In the genomic region with DNA sequence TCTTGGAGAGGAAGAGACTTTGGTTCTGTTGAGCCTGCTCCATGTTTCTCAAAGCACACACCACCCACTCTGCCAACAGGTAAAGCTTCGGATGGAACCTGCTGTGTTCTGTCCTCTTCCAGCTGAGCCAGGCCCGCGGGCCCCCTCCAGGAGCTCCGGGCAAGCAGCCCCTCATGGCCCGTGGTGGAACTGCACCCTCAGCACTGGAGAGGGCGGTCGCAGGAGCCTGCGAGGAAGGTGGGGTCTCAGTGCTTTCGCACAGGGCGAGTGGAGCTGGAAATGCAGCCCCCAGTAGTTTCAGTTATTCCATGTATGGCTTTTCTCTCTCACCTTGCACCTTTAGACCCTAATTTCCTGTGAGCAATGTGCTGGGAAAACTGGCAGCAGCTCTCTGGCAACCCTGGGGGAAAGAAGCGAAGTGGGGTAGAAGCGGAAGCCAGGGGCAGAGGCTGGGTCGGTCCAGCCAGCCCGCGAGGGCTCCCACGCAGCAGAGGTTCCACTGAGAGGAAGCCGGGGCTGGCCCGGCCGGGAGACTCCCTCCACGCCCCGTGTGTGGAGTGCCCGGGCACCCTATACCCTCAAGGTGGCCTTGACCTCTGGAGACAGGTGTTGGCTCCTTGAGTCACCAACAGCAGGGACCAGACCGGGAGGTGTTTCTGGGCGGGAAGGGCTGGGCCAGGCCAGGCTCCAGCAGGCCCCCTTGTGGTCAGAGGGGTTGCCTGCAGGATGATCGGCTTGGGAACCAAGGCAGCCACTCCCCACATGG, we compare ENCODE assay signal across 8 cellular contexts.
DNase-seq lines count a peak whose midpoint lies in the region; ATAC-seq, FAIRE-seq and TF ChIP-seq lines count a peak whose summit lies in the region.

No MANE protein-coding gene starts in this region.

- H3K27ac ChIP-seq in CD4-positive, CD25-positive, alpha-beta regulatory T cell (ENCODE audit: insufficient read depth, low read length, poor library complexity, severe bottlenecking) = no peak overlapping the region
- peak overlapping the region in 2 of 4 donors; percentile 3 to 20 for H3K27ac ChIP-seq in Peyer's patch
- no peak overlapping the region for H3K27ac ChIP-seq in heart right ventricle

- H3K9me3 ChIP-seq in CD4-positive, CD25-positive, alpha-beta regulatory T cell (ENCODE audit: control insufficient read depth in 2 of 2, low read length in 2 of 2) = no peaks in the 10 kb centered on the region
- H3K9me3 ChIP-seq in Peyer's patch (no peaks in the 10 kb centered on the region), heart right ventricle (no peaks in the 10 kb centered on the region)

- H3K9me3 Mint-ChIP-seq in CD4-positive, CD25-positive, alpha-beta regulatory T cell = peaks cover 0 to 3% (median 0%) of the 10 kb centered on the region in 7 donors

- no peaks in the 10 kb centered on the region for H3K27me3 Mint-ChIP-seq in CD4-positive, CD25-positive, alpha-beta regulatory T cell

- no peaks in the 10 kb centered on the region for H3K36me3 ChIP-seq in CD4-positive, CD25-positive, alpha-beta regulatory T cell (ENCODE audit: control insufficient read depth, insufficient read depth, low read length)
- H3K36me3 ChIP-seq in Peyer's patch = no peaks in the 10 kb centered on the region
- no peaks in the 10 kb centered on the region for H3K36me3 ChIP-seq in heart right ventricle

- intact Hi-C loops in heart right ventricle (cut with DNase I) = loop anchor here in 2 of 10 donors (5.0 to 10.0 kb wide), 2 partner anchors 331 to 333 kb away; no protein-coding TSS in a partner anchor

- peak overlapping the region; percentile 58 to 85 (median 72) for H3K4me3 Mint-ChIP-seq in CD4-positive, CD25-positive, alpha-beta regulatory T cell

- no peak for TF ChIP-seq POLR2A in Peyer's patch (IDR thresholded peaks at IDR 0.05)

- FAIRE-seq in RCC 7860 (lab: Jason Lieb, UNC) = no peak

- TF ChIP-seq CTCF in Peyer's patch (IDR thresholded peaks at IDR 0.05) (peak in 4 of 6 experiments; percentile 49 to 87 (median 84)), heart right ventricle (IDR thresholded peaks at IDR 0.05) (peak; percentile 23 to 77 (median 61))

- H3K4me1 ChIP-seq in CD4-positive, CD25-positive, alpha-beta regulatory T cell (ENCODE audit: control insufficient read depth, insufficient read depth, low read length, poor library complexity, severe bottlenecking) = peaks cover 10% of the 10 kb centered on the region
- H3K4me1 ChIP-seq in Peyer's patch = peaks cover 0 to 6% (median 0%) of the 10 kb centered on the region in 4 donors
- H3K4me1 ChIP-seq in heart right ventricle = peaks cover 0 to 8% (median 6%) of the 10 kb centered on the region in 9 donors

- 1 to 2% methylated on average over 25 of the region's 25 CpGs for WGBS in heart right ventricle, 2 donors

- peaks cover 0 to 8% (median 0%) of the 10 kb centered on the region in 4 donors for H3K4me1 Mint-ChIP-seq in CD4-positive, CD25-positive, alpha-beta regulatory T cell

- peak; percentile 82 to 84 for ATAC-seq in CD4-positive, CD25-positive, alpha-beta regulatory T cell (ENCODE audit: low read depth in 2 of 2)
- ATAC-seq in GM19438 (IDR thresholded peaks at IDR 0.05; ENCODE audit: low read depth, unreplicated experiment) = peak; percentile 89
- ATAC-seq in HG03460 (IDR thresholded peaks at IDR 0.05; ENCODE audit: unreplicated experiment) = peak; percentile 74
- ATAC-seq in heart right ventricle = peak; percentile 50 to 83 (median 76)

- no peaks in the 10 kb centered on the region for H3K36me3 Mint-ChIP-seq in CD4-positive, CD25-positive, alpha-beta regulatory T cell

- H3K4me3 ChIP-seq in CD4-positive, CD25-positive, alpha-beta regulatory T cell (ENCODE audit: low read depth, low read length) = peak overlapping the region; percentile 59
- H3K4me3 ChIP-seq in Peyer's patch = peak overlapping the region; percentile 4 to 47 (median 38)
- H3K4me3 ChIP-seq in heart right ventricle = peak overlapping the region in 8 of 10 donors; percentile 12 to 44 (median 36)

- peak overlapping the region in 1 of 3 donors; percentile 73 for H3K27ac Mint-ChIP-seq in CD4-positive, CD25-positive, alpha-beta regulatory T cell

- no peaks in the 10 kb centered on the region for H3K27me3 ChIP-seq in CD4-positive, CD25-positive, alpha-beta regulatory T cell (ENCODE audit: control insufficient read depth, insufficient read depth, low read length)
- no peaks in the 10 kb centered on the region for H3K27me3 ChIP-seq in Peyer's patch
- peaks cover 0 to 34% (median 18%) of the 10 kb centered on the region in 7 donors for H3K27me3 ChIP-seq in heart right ventricle

- peak; percentile 22 to 59 (median 57) for DNase-seq in CD4-positive, CD25-positive, alpha-beta regulatory T cell
- peak; percentile 44 to 87 (median 87) for DNase-seq in Peyer's patch
- peak; percentile 86 for DNase-seq in activated effector memory CD4-positive, alpha-beta T cell treated with anti-CD3 and anti-CD28 coated beads, Interleukin-2, amount 50 U/mL, for 16 hours
- peak; percentile 23 to 24 for DNase-seq in heart right ventricle
- peak; percentile 17 for DNase-seq in renal cortical epithelial cell (ENCODE audit: low read depth)
- no peak for DNase-seq in RCC 7860 (ENCODE audit: low spot score)
